9 cellular contexts compared by ENCODE assay signal in genomic region chr2:101188683-101189405, GRCh38. TPM values are rescaled to one million over a fixed set of nuclear protein-coding genes. Genes with fewer than 3 reads are reported as not detected.
DNase-seq lines count a peak whose midpoint lies in the region; ATAC-seq, FAIRE-seq and TF ChIP-seq lines count a peak whose summit lies in the region.
"Had no signal": no experiment of that assay in that cellular context is flagged by ENCODE, and none has a peak within 500 bp of the region (broad histone marks: within the 10 kb centered on the region; RNA-seq: fewer than 3 reads in every experiment).

No MANE protein-coding gene starts in this region.

- H3K27me3 ChIP-seq in adrenal gland (no peaks in the 10 kb centered on the region), suprapubic skin (no peaks in the 10 kb centered on the region)

- ATAC-seq in activated naive CD8-positive, alpha-beta T cell treated with anti-CD3 and anti-CD28 coated beads, Interleukin-2, amount 50 U/mL, for 24 hours = no peak
- ATAC-seq in omental fat pad (ENCODE audit: low FRiP score) = no peak
- ATAC-seq in GM21526 (IDR thresholded peaks at IDR 0.05; ENCODE audit: low FRiP score, unreplicated experiment) = no peak
- ATAC-seq: stimulated activated effector memory CD8-positive, alpha-beta T cell treated with anti-CD3 and anti-CD28 coated beads, Interleukin-12 subunit alpha, Interleukin-12 subunit beta, amount 100 ng/mL, for 72 hours had no signal

- intact Hi-C loops in adrenal gland (cut with DNase I) (no loop called here), kidney (cut with DNase I) (no loop called here)

- H3K9ac ChIP-seq in kidney (ENCODE audit: low read length in 2 of 2) = no peak overlapping the region

- H3K36me3 Mint-ChIP-seq in activated naive CD8-positive, alpha-beta T cell treated with anti-CD3 and anti-CD28 coated beads, Interleukin-2, amount 50 U/mL, for 24 hours (ENCODE audit: low read depth) = peaks cover 2% of the 10 kb centered on the region
- H3K36me3 Mint-ChIP-seq: stimulated activated effector memory CD8-positive, alpha-beta T cell treated with anti-CD3 and anti-CD28 coated beads, Interleukin-12 subunit alpha, Interleukin-12 subunit beta, amount 100 ng/mL, for 72 hours had no signal

- DNase-seq in AG09309 (ENCODE audit: low read depth) = no peak
- peak; percentile 21 for DNase-seq in HCEC 1CT
- peak; percentile 32 to 68 (median 51) for DNase-seq in adrenal gland
- no peak for DNase-seq in kidney
- DNase-seq in activated naive CD8-positive, alpha-beta T cell treated with anti-CD3 and anti-CD28 coated beads, Interleukin-2, amount 50 U/mL, for 24 hours = no peak
- no peak for DNase-seq in omental fat pad (ENCODE audit: low spot score)
- DNase-seq in suprapubic skin (ENCODE audit: low spot score in 2 of 2) = no peak

- H3K9me3 Mint-ChIP-seq in activated naive CD8-positive, alpha-beta T cell treated with anti-CD3 and anti-CD28 coated beads, Interleukin-2, amount 50 U/mL, for 24 hours = peaks cover 9% of the 10 kb centered on the region

- no peak overlapping the region for H3K27ac Mint-ChIP-seq in activated naive CD8-positive, alpha-beta T cell treated with anti-CD3 and anti-CD28 coated beads, Interleukin-2, amount 50 U/mL, for 24 hours
- H3K27ac Mint-ChIP-seq: stimulated activated effector memory CD8-positive, alpha-beta T cell treated with anti-CD3 and anti-CD28 coated beads, Interleukin-12 subunit alpha, Interleukin-12 subunit beta, amount 100 ng/mL, for 72 hours had no signal

- no peak overlapping the region for H3K4me3 Mint-ChIP-seq in activated naive CD8-positive, alpha-beta T cell treated with anti-CD3 and anti-CD28 coated beads, Interleukin-2, amount 50 U/mL, for 24 hours
- H3K4me3 Mint-ChIP-seq: stimulated activated effector memory CD8-positive, alpha-beta T cell treated with anti-CD3 and anti-CD28 coated beads, Interleukin-12 subunit alpha, Interleukin-12 subunit beta, amount 100 ng/mL, for 72 hours had no signal

- no peaks in the 10 kb centered on the region for H3K4me1 Mint-ChIP-seq in activated naive CD8-positive, alpha-beta T cell treated with anti-CD3 and anti-CD28 coated beads, Interleukin-2, amount 50 U/mL, for 24 hours
- H3K4me1 Mint-ChIP-seq: stimulated activated effector memory CD8-positive, alpha-beta T cell treated with anti-CD3 and anti-CD28 coated beads, Interleukin-12 subunit alpha, Interleukin-12 subunit beta, amount 100 ng/mL, for 72 hours had no signal

- no peak overlapping the region for H3K4me3 ChIP-seq in AG09309 (ENCODE audit: control insufficient read depth, low read depth, low read length)
- H3K4me3 ChIP-seq in adrenal gland = no peak overlapping the region
- no peak overlapping the region for H3K4me3 ChIP-seq in kidney (ENCODE audit: low read length in 2 of 2)
- no peak overlapping the region for H3K4me3 ChIP-seq in suprapubic skin

- H3K27me3 Mint-ChIP-seq in activated naive CD8-positive, alpha-beta T cell treated with anti-CD3 and anti-CD28 coated beads, Interleukin-2, amount 50 U/mL, for 24 hours = peaks cover 2% of the 10 kb centered on the region

- H3K27ac ChIP-seq in adrenal gland (no peak overlapping the region), kidney (ENCODE audit: low read depth in 2 of 2, low read length in 2 of 2) (no peak overlapping the region), suprapubic skin (no peak overlapping the region)

- TF ChIP-seq CTCF in AG09309 (IDR thresholded peaks at IDR 0.05; ENCODE audit: control insufficient read depth, insufficient read depth, low read depth, low read length, missing control alignments) (peak; percentile 82), adrenal gland (IDR thresholded peaks at IDR 0.05) (peak; percentile 41 to 61 (median 50)), kidney (IDR thresholded peaks at IDR 0.05; ENCODE audit: borderline replicate concordance, extremely low read depth, insufficient read depth) (peak; percentile 37), omental fat pad (IDR thresholded peaks at IDR 0.05) (no peak), suprapubic skin (IDR thresholded peaks at IDR 0.05) (peak in 1 of 2 donors; percentile 18)

- TF ChIP-seq EP300 in suprapubic skin (IDR thresholded peaks at IDR 0.05) = no peak

- H3K4me1 ChIP-seq in adrenal gland (replicated peaks in 1 of 2) = peaks cover 0 to 4% of the 10 kb centered on the region in 2 donors
- H3K4me1 ChIP-seq in kidney (ENCODE audit: control insufficient read depth in 1 of 2, insufficient read depth in 1 of 2, low read depth in 1 of 2, low read length in 2 of 2) = peaks cover 0 to 3% of the 10 kb centered on the region in 2 donors
- peaks cover 6% of the 10 kb centered on the region for H3K4me1 ChIP-seq in suprapubic skin

- H3K36me3 ChIP-seq in adrenal gland (replicated peaks in 1 of 2) = no peaks in the 10 kb centered on the region
- no peaks in the 10 kb centered on the region for H3K36me3 ChIP-seq in kidney (ENCODE audit: control insufficient read depth in 1 of 2, insufficient read depth in 2 of 2, low read length in 2 of 2)
- H3K36me3 ChIP-seq in suprapubic skin = no peaks in the 10 kb centered on the region

- TF ChIP-seq POLR2A in adrenal gland (IDR thresholded peaks at IDR 0.05) (no peak), suprapubic skin (IDR thresholded peaks at IDR 0.05) (no peak)

- no peak for FAIRE-seq in kidney (lab: Jason Lieb, UNC)

- H3K9me3 ChIP-seq in adrenal gland (replicated peaks in 1 of 3) (no peaks in the 10 kb centered on the region), kidney (ENCODE audit: control insufficient read depth in 1 of 2, low read length in 2 of 2) (no peaks in the 10 kb centered on the region), suprapubic skin (no peaks in the 10 kb centered on the region)

- 51 to 65% (median 57%) methylated on average over 5 of the region's 5 CpGs for WGBS in adrenal gland, 4 donors
- WGBS in suprapubic skin = 82% methylated on average over 5 of the region's 5 CpGs

RNA-seq across cellular contexts. Expression of gene TBC1D8, which starts 37.7 kb away (rescaled TPM):
- total RNA-seq in adrenal gland (10 to 100 TPM in 5 of 8 donors, 1 to 10 TPM in 3; 7.6 to 17.2 (median 10.8) TPM), kidney (47.9 TPM), omental fat pad (10 to 100 TPM; 22.2 to 68.0 (median 31.9) TPM), suprapubic skin (100 to 1,000 TPM in 1 of 4 donors, 10 to 100 TPM in 3; 38.8 to 309 (median 68.3) TPM)
- polyA plus RNA-seq in adrenal gland (10 to 100 TPM in 2 of 3 donors, 1 to 10 TPM in 1; 7.8 to 13.6 (median 12.2) TPM), kidney (ENCODE audit: insufficient read depth, low read depth, low replicate concordance) (7.4 TPM)

Comparison
In these comparisons a context has a peak if more than half of its experiments do, and no peak if none do; other contexts are left out.
1. DNase-seq: peak in HCEC 1CT (single experiment) and adrenal gland (7 of 7); none in AG09309 (single experiment), kidney (single experiment), activated naive CD8-positive, alpha-beta T cell treated with anti-CD3 and anti-CD28 coated beads, Interleukin-2, amount 50 U/mL, for 24 hours (single experiment), omental fat pad (single experiment) and suprapubic skin (0 of 2).
2. CTCF ChIP-seq: peak in AG09309 (single experiment), adrenal gland (6 of 6) and kidney (single experiment); none in omental fat pad (0 of 3).